In genomic region chr17:6599364-6599763, GRCh38 we compare ENCODE assay signal across 1 cellular context.
TF ChIP-seq lines count a peak whose summit lies in the region.

No MANE protein-coding gene starts in this region.

TF ChIP-seq in endothelial cell of umbilical vein, 7 proteins besides CTCF, POLR2A, EP300 and RAD21:
- TF ChIP-seq EZH2 (IDR thresholded peaks at IDR 0.05; ENCODE audit: borderline replicate concordance, low read depth, low read length, severe bottlenecking), result no peak
- no peak for TF ChIP-seq JUN (IDR thresholded peaks at IDR 0.05; ENCODE audit: borderline replicate concordance, insufficient read depth, insufficient read length, low read depth)
- TF ChIP-seq MAX (IDR thresholded peaks at IDR 0.05; ENCODE audit: insufficient read depth, insufficient read length), result no peak
- no peak for TF ChIP-seq MYC (IDR thresholded peaks at IDR 0.05; ENCODE audit: low read depth, low read length)
- TF ChIP-seq FOS (IDR thresholded peaks at IDR 0.05; ENCODE audit: borderline replicate concordance, insufficient read depth, low read length), result no peak
- TF ChIP-seq GATA2 (IDR thresholded peaks at IDR 0.05; ENCODE audit: insufficient read depth, insufficient read length, low read depth, low read length), result no peak
TF ChIP-seq in endothelial cell of umbilical vein: peak in this region for 0.
